Comparison of ENCODE assay signal across 1 cellular context in the genomic region with DNA sequence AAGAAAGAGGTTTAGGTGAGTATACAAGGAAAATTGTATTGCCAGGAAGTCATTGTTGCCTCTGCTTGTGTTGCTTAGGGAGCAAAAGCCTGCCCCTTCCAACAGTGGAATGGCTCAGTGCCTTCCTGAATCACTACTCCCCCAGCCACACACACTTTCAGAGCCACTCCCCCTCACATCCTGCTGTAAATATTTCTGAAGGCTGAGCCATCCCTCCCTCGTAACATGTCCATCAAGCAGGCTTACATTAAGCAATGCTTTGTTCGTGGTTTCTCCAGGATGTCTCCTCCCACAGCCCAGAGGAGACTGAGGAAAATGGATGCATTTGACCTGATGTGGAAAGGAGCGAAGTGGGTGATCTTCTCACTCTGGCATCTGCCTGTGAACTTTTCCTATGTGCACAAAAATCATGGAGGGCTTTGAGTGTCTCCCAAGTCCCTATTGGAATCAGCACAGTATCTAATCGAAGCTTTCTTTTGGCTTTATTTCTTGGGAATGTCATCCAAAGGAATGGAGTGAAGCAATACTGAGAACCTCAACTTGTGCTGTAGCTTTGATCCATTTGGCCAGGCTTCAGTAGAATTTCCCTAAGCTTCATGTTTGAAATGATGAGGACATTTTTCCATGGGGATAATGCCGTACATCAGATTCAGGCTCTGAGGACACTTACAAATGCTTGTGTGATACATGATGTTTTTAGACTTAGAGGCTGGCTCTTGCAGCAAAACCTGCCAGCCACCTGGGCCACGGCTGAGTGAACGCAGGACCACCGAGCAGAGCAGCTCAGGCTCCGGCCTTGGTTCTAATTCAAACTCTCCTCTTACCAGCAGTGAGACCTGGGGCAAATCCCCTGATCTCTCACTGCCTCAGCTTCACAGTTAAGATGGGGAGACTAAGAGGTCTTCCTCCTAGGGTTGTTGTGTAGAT.
TF ChIP-seq lines count a peak whose summit lies in the region.

No MANE protein-coding gene starts in this region.

TF ChIP-seq in H1, 55 proteins besides CTCF, POLR2A, EP300 and RAD21:
- TF ChIP-seq CHD7 (IDR thresholded peaks at IDR 0.05; ENCODE audit: insufficient replicate concordance, low read length) (no peak), TCF12 (IDR thresholded peaks at IDR 0.05; ENCODE audit: low read depth, low read length) (no peak), BACH1 (IDR thresholded peaks at IDR 0.05; ENCODE audit: low read length) (no peak), JUN (IDR thresholded peaks at IDR 0.05; ENCODE audit: low read depth, low read length) (no peak), KDM4A (IDR thresholded peaks at IDR 0.05; ENCODE audit: low read depth, low read length, severe bottlenecking) (no peak), CHD2 (IDR thresholded peaks at IDR 0.05; ENCODE audit: low read length) (no peak), CHD1 (IDR thresholded peaks at IDR 0.05; ENCODE audit: low read depth, low read length) (no peak), POLR2AphosphoS5 (IDR thresholded peaks at IDR 0.05; ENCODE audit: low read depth, low read length) (no peak), GABPA (IDR thresholded peaks at IDR 0.05; ENCODE audit: borderline replicate concordance, insufficient read depth, low read length) (no peak)
- TF ChIP-seq, protein P1, sequence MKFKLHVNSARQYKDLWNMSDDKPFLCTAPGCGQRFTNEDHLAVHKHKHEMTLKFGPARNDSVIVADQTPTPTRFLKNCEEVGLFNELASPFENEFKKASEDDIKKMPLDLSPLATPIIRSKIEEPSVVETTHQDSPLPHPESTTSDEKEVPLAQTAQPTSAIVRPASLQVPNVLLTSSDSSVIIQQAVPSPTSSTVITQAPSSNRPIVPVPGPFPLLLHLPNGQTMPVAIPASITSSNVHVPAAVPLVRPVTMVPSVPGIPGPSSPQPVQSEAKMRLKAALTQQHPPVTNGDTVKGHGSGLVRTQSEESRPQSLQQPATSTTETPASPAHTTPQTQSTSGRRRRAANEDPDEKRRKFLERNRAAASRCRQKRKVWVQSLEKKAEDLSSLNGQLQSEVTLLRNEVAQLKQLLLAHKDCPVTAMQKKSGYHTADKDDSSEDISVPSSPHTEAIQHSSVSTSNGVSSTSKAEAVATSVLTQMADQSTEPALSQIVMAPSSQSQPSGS (IDR thresholded peaks at IDR 0.05; ENCODE audit: low read length), result no peak
